ENCODE assay signal across 1 cellular context in the genomic region with DNA sequence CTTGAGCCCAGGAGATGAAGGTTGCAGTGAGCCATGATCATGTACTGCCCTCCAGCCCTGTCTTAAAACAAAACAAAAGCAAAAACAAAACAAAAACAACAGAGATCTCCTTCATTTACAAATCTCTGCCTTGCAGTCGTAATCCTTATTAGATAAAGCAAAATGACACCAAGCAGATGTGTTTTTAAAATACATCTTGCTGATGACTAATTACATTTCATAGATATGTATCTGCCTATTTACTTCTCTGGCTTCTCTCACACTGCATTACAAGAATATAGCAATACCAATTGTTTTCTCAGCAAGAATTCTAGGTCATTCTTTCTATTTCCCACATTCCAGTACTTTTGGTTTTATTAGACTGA.
TF ChIP-seq lines count a peak whose summit lies in the region.

No MANE protein-coding gene starts in this region.

TF ChIP-seq in HEK293, 187 proteins besides CTCF, POLR2A, EP300 and RAD21 (continued from another document):
- TF ChIP-seq, protein P1, sequence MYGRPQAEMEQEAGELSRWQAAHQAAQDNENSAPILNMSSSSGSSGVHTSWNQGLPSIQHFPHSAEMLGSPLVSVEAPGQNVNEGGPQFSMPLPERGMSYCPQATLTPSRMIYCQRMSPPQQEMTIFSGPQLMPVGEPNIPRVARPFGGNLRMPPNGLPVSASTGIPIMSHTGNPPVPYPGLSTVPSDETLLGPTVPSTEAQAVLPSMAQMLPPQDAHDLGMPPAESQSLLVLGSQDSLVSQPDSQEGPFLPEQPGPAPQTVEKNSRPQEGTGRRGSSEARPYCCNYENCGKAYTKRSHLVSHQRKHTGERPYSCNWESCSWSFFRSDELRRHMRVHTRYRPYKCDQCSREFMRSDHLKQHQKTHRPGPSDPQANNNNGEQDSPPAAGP (tag by site-specific recombination; IDR thresholded peaks at IDR 0.05): no peak
- TF ChIP-seq SP7 (tag by site-specific recombination; IDR thresholded peaks at IDR 0.05) (no peak), ZFHX2 (tag by site-specific recombination; conservative IDR thresholded peaks at IDR 0.05) (no peak), ZFP69B (tag by site-specific recombination; IDR thresholded peaks at IDR 0.05) (no peak), ZNF747 (tag by site-specific recombination; IDR thresholded peaks at IDR 0.05) (no peak), GLI2 (tag by site-specific recombination; IDR thresholded peaks at IDR 0.05; ENCODE audit: borderline replicate concordance, low read depth) (no peak)
- TF ChIP-seq, protein P2, sequence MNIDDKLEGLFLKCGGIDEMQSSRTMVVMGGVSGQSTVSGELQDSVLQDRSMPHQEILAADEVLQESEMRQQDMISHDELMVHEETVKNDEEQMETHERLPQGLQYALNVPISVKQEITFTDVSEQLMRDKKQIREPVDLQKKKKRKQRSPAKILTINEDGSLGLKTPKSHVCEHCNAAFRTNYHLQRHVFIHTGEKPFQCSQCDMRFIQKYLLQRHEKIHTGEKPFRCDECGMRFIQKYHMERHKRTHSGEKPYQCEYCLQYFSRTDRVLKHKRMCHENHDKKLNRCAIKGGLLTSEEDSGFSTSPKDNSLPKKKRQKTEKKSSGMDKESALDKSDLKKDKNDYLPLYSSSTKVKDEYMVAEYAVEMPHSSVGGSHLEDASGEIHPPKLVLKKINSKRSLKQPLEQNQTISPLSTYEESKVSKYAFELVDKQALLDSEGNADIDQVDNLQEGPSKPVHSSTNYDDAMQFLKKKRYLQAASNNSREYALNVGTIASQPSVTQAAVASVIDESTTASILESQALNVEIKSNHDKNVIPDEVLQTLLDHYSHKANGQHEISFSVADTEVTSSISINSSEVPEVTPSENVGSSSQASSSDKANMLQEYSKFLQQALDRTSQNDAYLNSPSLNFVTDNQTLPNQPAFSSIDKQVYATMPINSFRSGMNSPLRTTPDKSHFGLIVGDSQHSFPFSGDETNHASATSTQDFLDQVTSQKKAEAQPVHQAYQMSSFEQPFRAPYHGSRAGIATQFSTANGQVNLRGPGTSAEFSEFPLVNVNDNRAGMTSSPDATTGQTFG (tag by site-specific recombination; IDR thresholded peaks at IDR 0.05; ENCODE audit: borderline replicate concordance): no peak
- TF ChIP-seq, protein P3, sequence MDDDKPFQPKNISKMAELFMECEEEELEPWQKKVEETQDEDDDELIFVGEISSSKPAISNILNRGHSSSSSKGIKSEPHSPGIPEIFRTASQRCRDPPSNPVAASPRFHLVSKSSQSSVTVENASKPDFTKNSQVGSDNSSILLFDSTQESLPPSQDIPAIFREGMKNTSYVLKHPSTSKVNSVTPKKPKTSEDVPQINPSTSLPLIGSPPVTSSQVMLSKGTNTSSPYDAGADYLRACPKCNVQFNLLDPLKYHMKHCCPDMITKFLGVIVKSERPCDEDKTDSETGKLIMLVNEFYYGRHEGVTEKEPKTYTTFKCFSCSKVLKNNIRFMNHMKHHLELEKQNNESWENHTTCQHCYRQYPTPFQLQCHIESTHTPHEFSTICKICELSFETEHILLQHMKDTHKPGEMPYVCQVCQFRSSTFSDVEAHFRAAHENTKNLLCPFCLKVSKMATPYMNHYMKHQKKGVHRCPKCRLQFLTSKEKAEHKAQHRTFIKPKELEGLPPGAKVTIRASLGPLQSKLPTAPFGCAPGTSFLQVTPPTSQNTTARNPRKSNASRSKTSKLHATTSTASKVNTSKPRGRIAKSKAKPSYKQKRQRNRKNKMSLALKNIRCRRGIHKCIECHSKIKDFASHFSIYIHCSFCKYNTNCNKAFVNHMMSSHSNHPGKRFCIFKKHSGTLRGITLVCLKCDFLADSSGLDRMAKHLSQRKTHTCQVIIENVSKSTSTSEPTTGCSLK (tag by site-specific recombination; IDR thresholded peaks at IDR 0.05): no peak
- TF ChIP-seq, protein P4, sequence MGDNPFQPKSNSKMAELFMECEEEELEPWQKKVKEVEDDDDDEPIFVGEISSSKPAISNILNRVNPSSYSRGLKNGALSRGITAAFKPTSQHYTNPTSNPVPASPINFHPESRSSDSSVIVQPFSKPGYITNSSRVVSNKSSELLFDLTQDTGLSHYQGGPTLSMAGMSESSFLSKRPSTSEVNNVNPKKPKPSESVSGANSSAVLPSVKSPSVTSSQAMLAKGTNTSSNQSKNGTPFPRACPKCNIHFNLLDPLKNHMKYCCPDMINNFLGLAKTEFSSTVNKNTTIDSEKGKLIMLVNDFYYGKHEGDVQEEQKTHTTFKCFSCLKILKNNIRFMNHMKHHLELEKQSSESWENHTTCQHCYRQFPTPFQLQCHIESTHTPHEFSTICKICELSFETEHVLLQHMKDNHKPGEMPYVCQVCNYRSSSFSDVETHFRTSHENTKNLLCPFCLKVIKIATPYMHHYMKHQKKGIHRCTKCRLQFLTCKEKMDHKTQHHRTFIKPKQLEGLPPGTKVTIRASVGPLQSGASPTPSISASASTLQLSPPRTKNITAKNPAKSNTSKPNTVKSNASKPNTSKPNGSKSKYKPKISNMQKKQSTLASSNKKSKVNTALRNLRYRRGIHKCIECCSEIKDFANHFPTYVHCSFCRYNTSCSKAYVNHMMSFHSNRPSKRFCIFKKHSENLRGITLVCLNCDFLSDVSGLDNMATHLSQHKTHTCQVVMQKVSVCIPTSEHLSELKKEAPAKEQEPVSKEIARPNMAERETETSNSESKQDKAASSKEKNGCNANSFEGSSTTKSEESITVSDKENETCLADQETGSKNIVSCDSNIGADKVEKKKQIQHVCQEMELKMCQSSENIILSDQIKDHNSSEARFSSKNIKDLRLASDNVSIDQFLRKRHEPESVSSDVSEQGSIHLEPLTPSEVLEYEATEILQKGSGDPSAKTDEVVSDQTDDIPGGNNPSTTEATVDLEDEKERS (tag by site-specific recombination; IDR thresholded peaks at IDR 0.05): no peak
- TF ChIP-seq, protein P5, sequence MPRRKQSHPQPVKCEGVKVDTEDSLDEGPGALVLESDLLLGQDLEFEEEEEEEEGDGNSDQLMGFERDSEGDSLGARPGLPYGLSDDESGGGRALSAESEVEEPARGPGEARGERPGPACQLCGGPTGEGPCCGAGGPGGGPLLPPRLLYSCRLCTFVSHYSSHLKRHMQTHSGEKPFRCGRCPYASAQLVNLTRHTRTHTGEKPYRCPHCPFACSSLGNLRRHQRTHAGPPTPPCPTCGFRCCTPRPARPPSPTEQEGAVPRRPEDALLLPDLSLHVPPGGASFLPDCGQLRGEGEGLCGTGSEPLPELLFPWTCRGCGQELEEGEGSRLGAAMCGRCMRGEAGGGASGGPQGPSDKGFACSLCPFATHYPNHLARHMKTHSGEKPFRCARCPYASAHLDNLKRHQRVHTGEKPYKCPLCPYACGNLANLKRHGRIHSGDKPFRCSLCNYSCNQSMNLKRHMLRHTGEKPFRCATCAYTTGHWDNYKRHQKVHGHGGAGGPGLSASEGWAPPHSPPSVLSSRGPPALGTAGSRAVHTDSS (tag by site-specific recombination; IDR thresholded peaks at IDR 0.05): no peak
